In genomic region chr11:118632577-118633318, GRCh38 we compare ENCODE assay signal across 1 cellular context.
TF ChIP-seq lines count a peak whose summit lies in the region.

No MANE protein-coding gene starts in this region.

TF ChIP-seq in IMR-90, 13 proteins besides CTCF, POLR2A, EP300 and RAD21 (continued from another document):
- TF ChIP-seq NFE2L2 (IDR thresholded peaks at IDR 0.05; ENCODE audit: low read depth, low read length) (no peak), SMC3 (IDR thresholded peaks at IDR 0.05; ENCODE audit: low read depth, low read length) (no peak), CEBPB (IDR thresholded peaks at IDR 0.05; ENCODE audit: low read depth, low read length) (no peak), MAZ (IDR thresholded peaks at IDR 0.05; ENCODE audit: borderline replicate concordance, low read depth, low read length) (no peak), MXI1 (IDR thresholded peaks at IDR 0.05; ENCODE audit: borderline replicate concordance, low read depth, low read length) (no peak), MAFK (IDR thresholded peaks at IDR 0.05; ENCODE audit: low read depth, low read length) (no peak), FOS (IDR thresholded peaks at IDR 0.05; ENCODE audit: low read depth, low read length) (no peak)
